In genomic region chr9:92764988-92765936, GRCh38 we compare ENCODE assay signal across 8 cellular contexts. TPM values are rescaled to one million over a fixed set of nuclear protein-coding genes. Genes with fewer than 3 reads are reported as not detected.
DNase-seq lines count a peak whose midpoint lies in the region; ATAC-seq and TF ChIP-seq lines count a peak whose summit lies in the region.

No MANE protein-coding gene starts in this region.

- H3K9ac ChIP-seq in OCI-LY1 (ENCODE audit: low read length): peak overlapping the region; percentile 95

- H3K9me2 ChIP-seq in OCI-LY1 (ENCODE audit: low read depth, low read length): no peaks in the 10 kb centered on the region

- no peaks in the 10 kb centered on the region for H3K36me3 ChIP-seq in OCI-LY1 (ENCODE audit: insufficient read depth, low read length)
- H3K36me3 ChIP-seq in mucosa of descending colon (ENCODE audit: low read depth): no peaks in the 10 kb centered on the region

- H3K27me3 ChIP-seq in OCI-LY1 (ENCODE audit: insufficient read depth, low read length): no peaks in the 10 kb centered on the region

- peak overlapping the region; percentile 84 for H3K4me3 ChIP-seq in OCI-LY1 (ENCODE audit: low read depth, low read length, poor library complexity, severe bottlenecking)
- H3K4me3 ChIP-seq in epithelial cell of esophagus (ENCODE audit: low read length): peak overlapping the region; percentile 52
- H3K4me3 ChIP-seq in mucosa of descending colon: peak overlapping the region; percentile 94

- peaks cover 36% of the 10 kb centered on the region for H3K79me2 ChIP-seq in OCI-LY1 (ENCODE audit: insufficient read depth, low read length)

- no peaks in the 10 kb centered on the region for H3F3A ChIP-seq in OCI-LY1 (ENCODE audit: insufficient read depth, low read length)

- peak; percentile 70 for ATAC-seq in GM21528 (IDR thresholded peaks at IDR 0.05; ENCODE audit: low FRiP score, unreplicated experiment)
- peak; percentile 94 for ATAC-seq in mucosa of descending colon

- peak overlapping the region; percentile 79 for H3K4me2 ChIP-seq in OCI-LY1 (ENCODE audit: low read length)

- no peak overlapping the region for H2AFZ ChIP-seq in OCI-LY1 (ENCODE audit: low read length)

- peak; percentile 97 for DNase-seq in DMS53 (lab: John Stamatoyannopoulos, UW)
- peak; percentile 98 for DNase-seq in HuH-7.5 (ENCODE audit: low spot score)
- DNase-seq in activated T-cell treated with anti-CD3 and anti-CD28 coated beads for 24 hours (ENCODE audit: low read depth): peak; percentile 97
- DNase-seq in epithelial cell of esophagus (ENCODE audit: low read depth): peak; percentile 98
- peak; percentile 97 to 99 (median 98) for DNase-seq in mucosa of descending colon
- peak; percentile 93 to 94 for DNase-seq in stimulated activated CD8-positive, alpha-beta memory T cell treated with anti-CD3 and anti-CD28 coated beads, Interleukin-4, amount 100 ng/mL, for 1 hour (ENCODE audit: low read depth in 2 of 2, low spot score in 1 of 2)

- intact Hi-C loops in mucosa of descending colon (cut with DNase I, micrococcal nuclease): no loop called here

- TF ChIP-seq CTCF in OCI-LY1 (IDR thresholded peaks at IDR 0.05; ENCODE audit: low read length) (peak; percentile 97), epithelial cell of esophagus (IDR thresholded peaks at IDR 0.05; ENCODE audit: insufficient read depth, low read depth, low read length, missing control alignments) (peak; percentile 88), mucosa of descending colon (IDR thresholded peaks at IDR 0.05) (peak; percentile 94)

- H3K9me3 ChIP-seq in OCI-LY1 (ENCODE audit: low read length) (no peaks in the 10 kb centered on the region), mucosa of descending colon (no peaks in the 10 kb centered on the region)

- H3K27ac ChIP-seq in OCI-LY1 (ENCODE audit: low read depth, low read length, poor library complexity, severe bottlenecking): peak overlapping the region; percentile 79

- H3K4me1 ChIP-seq in OCI-LY1 (ENCODE audit: insufficient read depth, low read length, severe bottlenecking) (peaks cover 51% of the 10 kb centered on the region), mucosa of descending colon (ENCODE audit: low read depth) (peaks cover 22% of the 10 kb centered on the region)

- no peaks in the 10 kb centered on the region for H4K20me1 ChIP-seq in OCI-LY1 (ENCODE audit: insufficient read depth, low read length)

RNA-seq across cellular contexts. Expression of gene BICD2, which starts 0.6 kb away (rescaled TPM):
- 10 to 100 TPM in 1 of 3 donors, 1 to 10 TPM in 2; 6.8 to 36.1 (median 8.6) TPM for total RNA-seq in mucosa of descending colon

Comparison
In these comparisons a context has a peak if more than half of its experiments do, and no peak if none do; other contexts are left out.
1. Peak in every context shown above with its lines: DNase-seq, ATAC-seq, H3K4me3 ChIP-seq and H3K27ac ChIP-seq.